ENCODE assay signal across 8 cellular contexts in the genomic region with DNA sequence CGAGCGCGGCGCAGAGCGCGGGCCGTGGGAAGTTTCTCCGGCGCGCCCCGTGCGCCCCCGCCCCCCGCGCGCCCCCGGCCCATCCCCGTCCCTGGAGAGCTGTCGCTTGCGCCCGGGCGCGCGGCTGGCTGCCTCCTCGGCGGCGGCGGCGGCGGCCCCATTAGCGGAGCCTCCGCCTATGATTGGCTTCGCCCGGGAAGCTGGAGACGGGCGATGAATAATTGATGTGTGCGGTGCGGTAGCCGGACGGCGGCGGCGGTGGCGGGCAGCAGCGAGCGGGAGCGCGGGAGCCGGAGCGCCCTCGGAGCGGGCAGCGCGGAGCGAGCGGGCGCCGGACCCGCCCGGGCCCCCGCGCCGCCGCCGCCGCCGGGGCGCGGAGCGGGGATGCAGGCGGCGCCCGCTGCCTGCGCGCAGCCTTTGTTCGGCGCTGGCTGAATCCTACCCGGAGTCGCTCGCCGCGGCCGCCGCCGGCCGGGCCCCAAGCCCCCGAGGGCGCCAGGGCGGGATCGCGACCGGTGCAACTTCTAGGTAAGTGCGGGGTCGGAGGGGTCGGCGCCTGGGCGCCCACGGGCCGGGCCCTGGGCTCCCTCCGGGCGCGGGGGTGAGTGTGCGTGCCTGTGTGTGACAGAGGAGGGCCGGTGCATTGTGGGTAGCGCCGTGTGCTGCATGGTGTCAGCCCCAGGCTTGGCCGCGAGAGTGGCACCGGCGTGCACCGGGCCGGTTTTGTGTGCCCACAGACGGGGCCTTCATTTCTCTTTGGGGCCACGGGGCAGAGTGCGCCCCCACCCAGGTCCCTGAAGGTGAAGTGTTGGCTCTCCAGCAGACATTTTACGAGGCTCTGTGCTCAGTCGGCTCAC.
DNase-seq lines count a peak whose midpoint lies in the region; ATAC-seq and TF ChIP-seq lines count a peak whose summit lies in the region.

No MANE protein-coding gene starts in this region.

- 5 to 22% (median 10%) methylated on average over 7 to 117 of the region's 117 CpGs for WGBS in spleen, 5 donors

- no peaks in the 10 kb centered on the region for H3K27me3 ChIP-seq in adipocyte (replicated peaks; ENCODE audit: control insufficient read depth, insufficient read depth, low read length)
- peaks cover 54% of the 10 kb centered on the region for H3K27me3 ChIP-seq in iPS-18a (ENCODE audit: control insufficient read depth, insufficient read depth, low read length)
- H3K27me3 ChIP-seq in spleen (replicated peaks in 1 of 7): no peaks in the 10 kb centered on the region

- peak; percentile 41 for ATAC-seq in HG02981 (IDR thresholded peaks at IDR 0.05; ENCODE audit: unreplicated experiment)

- DNase-seq in SIG-M5 treated with dmso at 0.1 percent for 504 hours (lab: John Stamatoyannopoulos, UW; ENCODE audit: unreplicated experiment) (peak; percentile 34), SIG-M5 (lab: John Stamatoyannopoulos, UW) (no peak), RWPE1 (ENCODE audit: low spot score) (peak; percentile 72), adipocyte (ENCODE audit: low read depth) (peak; percentile 69), spleen (peak; percentile 93)
- DNase-seq in effector CD8-positive, alpha-beta T cell (lab: John Stamatoyannopoulos, UW): no peak

- CTCF ChIA-PET in RWPE1 (lab: Yijun Ruan, JAX): interaction anchor here (0.6 to 1.4 kb wide), 2 partner anchors 9 to 14 kb away, joined by 3 to 4 read pairs; no protein-coding TSS in a partner anchor

- H3K9ac ChIP-seq in adipocyte (ENCODE audit: low read length) (no peak overlapping the region), iPS-18a (ENCODE audit: low read length) (peak overlapping the region; percentile 1)

- H3K9me3 ChIP-seq in adipocyte (ENCODE audit: control insufficient read depth, low read length) (no peaks in the 10 kb centered on the region), iPS-18a (ENCODE audit: control insufficient read depth, low read depth, low read length) (no peaks in the 10 kb centered on the region), spleen (no peaks in the 10 kb centered on the region)

- intact Hi-C loops in spleen (cut with DNase I; ENCODE audit: low total_unique reads): no loop called here

- H3K4me1 ChIP-seq in adipocyte (ENCODE audit: control insufficient read depth, insufficient read depth, low read length) (peaks cover 64% of the 10 kb centered on the region), iPS-18a (ENCODE audit: control insufficient read depth, low read depth, low read length) (peaks cover 30% of the 10 kb centered on the region), spleen (peaks cover 54 to 97% (median 82%) of the 10 kb centered on the region in 6 donors)

- POLR2A ChIA-PET in RWPE1 (lab: Yijun Ruan, JAX; ENCODE audit: low non-redundant PET): interaction anchor here (1.1 kb wide), 1 partner anchor 21 kb away, joined by 5 read pairs; no protein-coding TSS in a partner anchor

- TF ChIP-seq CTCF in RWPE1 (conservative IDR thresholded peaks at IDR 0.05; ENCODE audit: low read depth) (no peak), spleen (IDR thresholded peaks at IDR 0.05 in 8 of 11, conservative IDR thresholded peaks at IDR 0.05 in 3 of 11) (no peak)

- peak overlapping the region; percentile 75 for H3K27ac ChIP-seq in RWPE1
- H3K27ac ChIP-seq in iPS-18a (ENCODE audit: low read length): no peak overlapping the region
- H3K27ac ChIP-seq in spleen: peak overlapping the region; percentile 80 to 93 (median 88)

- H3K36me3 ChIP-seq in adipocyte (ENCODE audit: control insufficient read depth, insufficient read depth, low read length, severe bottlenecking) (peaks cover 9% of the 10 kb centered on the region), iPS-18a (ENCODE audit: control insufficient read depth, low read depth, low read length) (no peaks in the 10 kb centered on the region), spleen (peaks cover 0 to 5% (median 0%) of the 10 kb centered on the region in 6 donors)

- TF ChIP-seq POLR2A in spleen (IDR thresholded peaks at IDR 0.05): no peak

- H3K4me3 ChIP-seq in adipocyte (ENCODE audit: low read length) (no peak overlapping the region), iPS-18a (ENCODE audit: low read length) (peak overlapping the region; percentile 61), spleen (peak overlapping the region; percentile 41 to 79 (median 65))

Comparison
In these comparisons a context has a peak if more than half of its experiments do, and no peak if none do; other contexts are left out.
1. DNase-seq: peak in SIG-M5 treated with dmso at 0.1 percent for 504 hours (single experiment), RWPE1 (single experiment), adipocyte (single experiment) and spleen (single experiment); none in SIG-M5 (single experiment) and effector CD8-positive, alpha-beta T cell (single experiment).